ENCODE assay signal across 8 cellular contexts in the genomic region with DNA sequence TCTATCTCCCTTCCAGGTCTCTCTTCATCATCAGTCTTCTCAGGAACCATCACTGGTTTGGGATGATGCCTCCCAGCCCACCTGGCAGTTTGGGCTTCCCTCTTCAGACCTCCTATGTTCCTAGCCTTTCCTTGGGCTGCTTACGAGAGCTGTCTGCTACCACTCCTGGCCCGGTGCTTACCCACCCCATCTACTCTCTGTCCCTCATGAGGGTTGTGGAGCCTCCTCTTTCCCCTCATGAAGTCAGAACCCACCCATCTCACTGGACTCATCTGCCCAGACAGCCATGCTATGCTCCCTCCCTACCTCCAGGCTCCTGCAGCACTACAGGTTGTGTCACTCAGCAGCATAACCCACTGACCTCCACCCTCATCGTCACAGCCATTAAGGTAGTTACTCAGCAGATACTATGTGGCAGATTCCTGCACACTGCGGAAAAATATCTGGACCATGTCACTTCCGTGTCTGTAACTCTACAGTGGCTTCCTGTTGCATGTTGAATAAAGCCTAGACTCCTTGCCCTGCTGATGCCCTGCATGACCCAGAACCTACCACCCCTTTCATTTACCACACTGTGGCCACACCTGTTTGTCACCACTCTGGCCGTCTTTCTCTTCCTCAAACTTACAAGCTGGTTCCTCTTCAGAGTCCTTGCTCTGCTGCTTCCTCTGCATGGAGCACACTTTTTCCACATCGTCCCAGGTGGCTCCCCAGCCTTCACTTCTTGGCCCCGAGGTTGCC. TPM values are rescaled to one million over a fixed set of nuclear protein-coding genes. Genes with fewer than 3 reads are reported as not detected.
A peak's percentile ranks its signal among the peaks of the same experiment; 100 is the strongest.
DNase-seq lines count a peak whose midpoint lies in the region; ATAC-seq and TF ChIP-seq lines count a peak whose summit lies in the region.

No MANE protein-coding gene starts in this region.

- TF ChIP-seq CTCF in nephron progenitor cell (IDR thresholded peaks at IDR 0.05) = no peak

- peaks cover 39% of the 10 kb centered on the region for H3K36me3 Mint-ChIP-seq in activated CD4-positive, alpha-beta memory T cell treated with anti-CD3 and anti-CD28 coated beads for 36 hours
- peaks cover 24% of the 10 kb centered on the region for H3K36me3 Mint-ChIP-seq in nephron progenitor cell (ENCODE audit: low read depth)

- ATAC-seq in HG03280 (IDR thresholded peaks at IDR 0.05; ENCODE audit: unreplicated experiment) = peak; percentile 43

- H3K4me1 Mint-ChIP-seq in activated CD4-positive, alpha-beta memory T cell treated with anti-CD3 and anti-CD28 coated beads for 36 hours (ENCODE audit: low read depth) = peaks cover 60% of the 10 kb centered on the region
- peaks cover 49% of the 10 kb centered on the region for H3K4me1 Mint-ChIP-seq in nephron progenitor cell

- peak; percentile 50 for DNase-seq in stimulated activated CD4-positive, alpha-beta T cell treated with anti-CD3 and anti-CD28 coated beads, Interleukin-1b, Interleukin-23, amount 100 ng/mL, for 48 hours
- no peak for DNase-seq in stimulated activated CD4-positive, alpha-beta T cell treated with anti-CD3 and anti-CD28 coated beads, Interleukin-4, amount 100 ng/mL, for 1 hour
- peak; percentile 73 for DNase-seq in activated CD4-positive, alpha-beta memory T cell treated with anti-CD3 and anti-CD28 coated beads for 36 hours
- no peak for DNase-seq in nephron progenitor cell
- no peak for DNase-seq in NCI-H1048 (lab: John Stamatoyannopoulos, UW)
- no peak for DNase-seq in inferior parietal cortex (ENCODE audit: extremely low spot score)
- DNase-seq in UCSD-AML1 (lab: John Stamatoyannopoulos, UW; ENCODE audit: unreplicated experiment) = no peak

- H3K4me3 Mint-ChIP-seq in activated CD4-positive, alpha-beta memory T cell treated with anti-CD3 and anti-CD28 coated beads for 36 hours = peak overlapping the region; percentile 90
- peak overlapping the region; percentile 88 for H3K4me3 Mint-ChIP-seq in nephron progenitor cell

- CTCF ChIA-PET in activated CD4-positive, alpha-beta memory T cell treated with anti-CD3 and anti-CD28 coated beads for 36 hours (lab: Charles Lee) = no interaction called here

- H3K27me3 Mint-ChIP-seq in activated CD4-positive, alpha-beta memory T cell treated with anti-CD3 and anti-CD28 coated beads for 36 hours = no peaks in the 10 kb centered on the region
- H3K27me3 Mint-ChIP-seq in nephron progenitor cell (ENCODE audit: low read depth, poor library complexity) = peaks cover 17% of the 10 kb centered on the region

- POLR2A ChIA-PET in activated CD4-positive, alpha-beta memory T cell treated with anti-CD3 and anti-CD28 coated beads for 36 hours (lab: Charles Lee) = interaction anchor here (3.3 kb wide), 1 partner anchor 34 kb away, joined by 16 read pairs; no protein-coding TSS in a partner anchor

- no peaks in the 10 kb centered on the region for H3K9me3 Mint-ChIP-seq in activated CD4-positive, alpha-beta memory T cell treated with anti-CD3 and anti-CD28 coated beads for 36 hours
- peaks cover 4% of the 10 kb centered on the region for H3K9me3 Mint-ChIP-seq in nephron progenitor cell

- H3K27ac Mint-ChIP-seq in activated CD4-positive, alpha-beta memory T cell treated with anti-CD3 and anti-CD28 coated beads for 36 hours = peak overlapping the region; percentile 86
- no peak overlapping the region for H3K27ac Mint-ChIP-seq in nephron progenitor cell

- intact Hi-C loops in activated CD4-positive, alpha-beta memory T cell treated with anti-CD3 and anti-CD28 coated beads for 36 hours (cut with micrococcal nuclease) = loop anchor here (1.0 to 10.0 kb wide), 4 partner anchors 22 to 392 kb away; partner anchors contain the start of gene UBE2D4

RNA-seq across cellular contexts. Expression of gene DBNL, which starts 2.0 kb away (rescaled TPM):
- 100 to 1,000 TPM; 128 to 129 TPM for total RNA-seq in activated CD4-positive, alpha-beta memory T cell treated with anti-CD3 and anti-CD28 coated beads for 36 hours

RNA-seq across cellular contexts. Expression of gene PGAM2, which starts 18.9 kb away (rescaled TPM):
- under 1 TPM; 0.26 to 0.27 TPM for total RNA-seq in activated CD4-positive, alpha-beta memory T cell treated with anti-CD3 and anti-CD28 coated beads for 36 hours

RNA-seq across cellular contexts. Expression of gene POLM, which starts 35.8 kb away (rescaled TPM):
- total RNA-seq in activated CD4-positive, alpha-beta memory T cell treated with anti-CD3 and anti-CD28 coated beads for 36 hours = 10 to 100 TPM; 32.5 to 32.7 TPM

RNA-seq across cellular contexts. Expression of gene SPDYE1, which starts 48.8 kb away (rescaled TPM):
- not detected for total RNA-seq in activated CD4-positive, alpha-beta memory T cell treated with anti-CD3 and anti-CD28 coated beads for 36 hours

RNA-seq across cellular contexts. Expression of gene AEBP1, which starts 57.7 kb away (rescaled TPM):
- 1 to 10 TPM; 5.5 to 6.6 TPM for total RNA-seq in activated CD4-positive, alpha-beta memory T cell treated with anti-CD3 and anti-CD28 coated beads for 36 hours

Comparison
In these comparisons a context has a peak if more than half of its experiments do, and no peak if none do; other contexts are left out.
1. DNase-seq: peak in stimulated activated CD4-positive, alpha-beta T cell treated with anti-CD3 and anti-CD28 coated beads, Interleukin-1b, Interleukin-23, amount 100 ng/mL, for 48 hours (single experiment) and activated CD4-positive, alpha-beta memory T cell treated with anti-CD3 and anti-CD28 coated beads for 36 hours (single experiment); none in stimulated activated CD4-positive, alpha-beta T cell treated with anti-CD3 and anti-CD28 coated beads, Interleukin-4, amount 100 ng/mL, for 1 hour (single experiment), nephron progenitor cell (single experiment), NCI-H1048 (single experiment), inferior parietal cortex (single experiment) and UCSD-AML1 (single experiment).